ENCODE assay signal across 8 cellular contexts in genomic region chr1:223712856-223713494, GRCh38. TPM values are rescaled to one million over a fixed set of nuclear protein-coding genes. Genes with fewer than 3 reads are reported as not detected.
DNase-seq lines count a peak whose midpoint lies in the region; ATAC-seq and TF ChIP-seq lines count a peak whose summit lies in the region.

No MANE protein-coding gene starts in this region.

- H3K4me3 ChIP-seq in BJ (ENCODE audit: low read depth, low read length) (peak overlapping the region; percentile 82), epithelial cell of esophagus (ENCODE audit: low read length) (peak overlapping the region; percentile 78), upper lobe of left lung (peak overlapping the region; percentile 38 to 94 (median 88))
- peak overlapping the region; percentile 61 for H3K4me3 ChIP-seq in naive thymus-derived CD4-positive, alpha-beta T cell (ENCODE audit: low read length)

- peak overlapping the region; percentile 95 for H3K27ac Mint-ChIP-seq in activated CD4-positive, alpha-beta memory T cell treated with anti-CD3 and anti-CD28 coated beads, Interleukin-2, amount 10 ng/mL, durations not matched to agents 7 days and 5 days
- peak overlapping the region; percentile 77 to 93 (median 85) for H3K27ac Mint-ChIP-seq in naive thymus-derived CD4-positive, alpha-beta T cell

- H3K36me3 ChIP-seq in BJ (ENCODE audit: control insufficient read depth, insufficient read depth, low read length), result peaks cover 5% of the 10 kb centered on the region; the same call in 1 of the 2 replicates
- no peaks in the 10 kb centered on the region for H3K36me3 ChIP-seq in naive thymus-derived CD4-positive, alpha-beta T cell (ENCODE audit: control insufficient read depth in 2 of 3, insufficient read depth in 3 of 3, low read length in 3 of 3)
- peaks cover 0 to 10% (median 6%) of the 10 kb centered on the region in 4 donors for H3K36me3 ChIP-seq in upper lobe of left lung

- TF ChIP-seq CTCF in BJ (IDR thresholded peaks at IDR 0.05; ENCODE audit: insufficient read depth, low read depth, low read length) (no peak), epithelial cell of esophagus (IDR thresholded peaks at IDR 0.05; ENCODE audit: insufficient read depth, low read depth, low read length, missing control alignments) (no peak), upper lobe of left lung (IDR thresholded peaks at IDR 0.05) (no peak)

- TF ChIP-seq EP300 in upper lobe of left lung (IDR thresholded peaks at IDR 0.05), result no peak

- ATAC-seq in GM19452 (IDR thresholded peaks at IDR 0.05; ENCODE audit: unreplicated experiment), result peak; percentile 39
- ATAC-seq in HG03469 (IDR thresholded peaks at IDR 0.05; ENCODE audit: unreplicated experiment), result peak; percentile 9
- ATAC-seq in naive thymus-derived CD4-positive, alpha-beta T cell, result peak; percentile 47
- ATAC-seq in upper lobe of left lung (ENCODE audit: low FRiP score in 2 of 2), result peak; percentile 35 to 69

- H3K36me3 Mint-ChIP-seq in activated CD4-positive, alpha-beta memory T cell treated with anti-CD3 and anti-CD28 coated beads, Interleukin-2, amount 10 ng/mL, durations not matched to agents 7 days and 5 days (ENCODE audit: low read depth), result peaks cover 40% of the 10 kb centered on the region
- H3K36me3 Mint-ChIP-seq in naive thymus-derived CD4-positive, alpha-beta T cell, result peaks cover 0 to 34% (median 5%) of the 10 kb centered on the region in 5 donors

- no peak for TF ChIP-seq POLR2A in upper lobe of left lung (IDR thresholded peaks at IDR 0.05)

- H3K27me3 Mint-ChIP-seq in activated CD4-positive, alpha-beta memory T cell treated with anti-CD3 and anti-CD28 coated beads, Interleukin-2, amount 10 ng/mL, durations not matched to agents 7 days and 5 days, result peaks cover 6% of the 10 kb centered on the region
- peaks cover 0 to 8% (median 0%) of the 10 kb centered on the region in 5 donors for H3K27me3 Mint-ChIP-seq in naive thymus-derived CD4-positive, alpha-beta T cell

- H3K9me3 Mint-ChIP-seq in activated CD4-positive, alpha-beta memory T cell treated with anti-CD3 and anti-CD28 coated beads, Interleukin-2, amount 10 ng/mL, durations not matched to agents 7 days and 5 days, result no peaks in the 10 kb centered on the region
- H3K9me3 Mint-ChIP-seq in naive thymus-derived CD4-positive, alpha-beta T cell, result no peaks in the 10 kb centered on the region

- peak overlapping the region; percentile 83 for H3K27ac ChIP-seq in naive thymus-derived CD4-positive, alpha-beta T cell (ENCODE audit: low read depth, low read length)
- peak overlapping the region; percentile 94 to 99 (median 98) for H3K27ac ChIP-seq in upper lobe of left lung

- WGBS in upper lobe of left lung, 2 donors, result 7 to 11% methylated on average over 11 to 16 of the region's 40 CpGs

- no peaks in the 10 kb centered on the region for H3K27me3 ChIP-seq in BJ (ENCODE audit: control insufficient read depth, insufficient read depth, low read length)
- H3K27me3 ChIP-seq in naive thymus-derived CD4-positive, alpha-beta T cell (ENCODE audit: control insufficient read depth in 2 of 2, insufficient read depth in 2 of 2, low read length in 2 of 2), result no peaks in the 10 kb centered on the region
- H3K27me3 ChIP-seq in upper lobe of left lung, result no peaks in the 10 kb centered on the region

- H3K4me3 Mint-ChIP-seq in activated CD4-positive, alpha-beta memory T cell treated with anti-CD3 and anti-CD28 coated beads, Interleukin-2, amount 10 ng/mL, durations not matched to agents 7 days and 5 days, result peak overlapping the region; percentile 85
- H3K4me3 Mint-ChIP-seq in naive thymus-derived CD4-positive, alpha-beta T cell, result peak overlapping the region; percentile 70 to 93 (median 83)

- intact Hi-C loops in naive thymus-derived CD4-positive, alpha-beta T cell (cut with micrococcal nuclease), result loop anchor here (1.0 to 10.0 kb wide), 6 partner anchors 36 to 1968 kb away; partner anchors contain the start of genes NVL (in 2 of the 2), DEGS1 (in 1 of the 2), DUSP10 (in 1 of the 2) and TP53BP2 (in 1 of the 2)

- peaks cover 55 to 60% of the 10 kb centered on the region in 2 donors for H3K4me1 ChIP-seq in naive thymus-derived CD4-positive, alpha-beta T cell (ENCODE audit: control insufficient read depth in 2 of 2, insufficient read depth in 2 of 2, low read length in 2 of 2)
- H3K4me1 ChIP-seq in upper lobe of left lung, result peaks cover 44 to 72% (median 62%) of the 10 kb centered on the region in 4 donors

- POLR2A ChIA-PET in BJ (lab: Charles Lee), result no interaction called here
- POLR2A ChIA-PET in activated CD4-positive, alpha-beta memory T cell treated with anti-CD3 and anti-CD28 coated beads, Interleukin-2, amount 10 ng/mL, durations not matched to agents 7 days and 5 days (lab: Charles Lee), result interaction anchor here (0.8 to 2.5 kb wide), 8 partner anchors 12 to 617 kb away, joined by 3 to 23 read pairs (median 4); partner anchors contain the start of genes NVL and TP53BP2
- POLR2A ChIA-PET in naive thymus-derived CD4-positive, alpha-beta T cell (lab: Charles Lee), result interaction anchor here (0.8 to 1.9 kb wide), 4 partner anchors 8 to 36 kb away, joined by 3 to 12 read pairs (median 3); no protein-coding TSS in a partner anchor

- CTCF ChIA-PET in BJ (lab: Yijun Ruan, JAX), result interaction anchor here (1.2 to 4.4 kb wide), 11 partner anchors 11 to 63 kb away, joined by 4 to 69 read pairs (median 6); no protein-coding TSS in a partner anchor
- CTCF ChIA-PET in activated CD4-positive, alpha-beta memory T cell treated with anti-CD3 and anti-CD28 coated beads, Interleukin-2, amount 10 ng/mL, durations not matched to agents 7 days and 5 days (lab: Charles Lee), result interaction anchor here (0.6 to 3.0 kb wide), 4 partner anchors 11 to 36 kb away, joined by 5 to 32 read pairs (median 11); no protein-coding TSS in a partner anchor
- CTCF ChIA-PET in naive thymus-derived CD4-positive, alpha-beta T cell (lab: Charles Lee), result interaction anchor here (0.7 to 4.5 kb wide), 5 partner anchors 12 to 39 kb away, joined by 3 to 39 read pairs (median 8); no protein-coding TSS in a partner anchor

- peaks cover 57% of the 10 kb centered on the region for H3K4me1 Mint-ChIP-seq in activated CD4-positive, alpha-beta memory T cell treated with anti-CD3 and anti-CD28 coated beads, Interleukin-2, amount 10 ng/mL, durations not matched to agents 7 days and 5 days
- H3K4me1 Mint-ChIP-seq in naive thymus-derived CD4-positive, alpha-beta T cell, result peaks cover 56 to 75% (median 68%) of the 10 kb centered on the region in 7 donors

- no peaks in the 10 kb centered on the region for H3K9me3 ChIP-seq in naive thymus-derived CD4-positive, alpha-beta T cell (ENCODE audit: control insufficient read depth in 2 of 3, low read length in 3 of 3)
- no peaks in the 10 kb centered on the region for H3K9me3 ChIP-seq in upper lobe of left lung

- no peak for DNase-seq in BJ (ENCODE audit: low read depth)
- peak; percentile 49 for DNase-seq in activated CD4-positive, alpha-beta memory T cell treated with anti-CD3 and anti-CD28 coated beads, Interleukin-2, amount 10 ng/mL, durations not matched to agents 7 days and 5 days
- no peak for DNase-seq in epithelial cell of esophagus (ENCODE audit: low read depth)
- DNase-seq in naive thymus-derived CD4-positive, alpha-beta T cell, result peak; percentile 12 to 72 (median 44)
- peak in 1 of 2 donors; percentile 91 for DNase-seq in upper lobe of left lung
- DNase-seq in putamen (ENCODE audit: low spot score), result no peak

RNA-seq across cellular contexts. Expression of gene CAPN2, which starts 0.6 kb away (rescaled TPM):
- polyA plus RNA-seq in BJ (2011; rRNA removed), result 219 and 222 TPM in 2 replicates
- 118 and 125 TPM in 2 replicates for polyA minus RNA-seq in BJ (2011; rRNA and poly(A)+ RNA removed)
- total RNA-seq in activated CD4-positive, alpha-beta memory T cell treated with anti-CD3 and anti-CD28 coated beads, Interleukin-2, amount 10 ng/mL, durations not matched to agents 7 days and 5 days, result 100 to 1,000 TPM; 263 TPM
- total RNA-seq in naive thymus-derived CD4-positive, alpha-beta T cell, result 100 to 1,000 TPM in 3 of 5 experiments, 10 to 100 TPM in 2; 86.1 to 195 (median 117) TPM
- polyA plus RNA-seq in naive thymus-derived CD4-positive, alpha-beta T cell, result 10 to 100 TPM; 57.6 to 96.2 TPM
- 1,000 to 10,000 TPM in 1 of 6 donors, 100 to 1,000 TPM in 5; 271 to 1,436 (median 427) TPM for total RNA-seq in upper lobe of left lung

RNA-seq across cellular contexts. Expression of gene CAPN8, which starts 47.5 kb away (rescaled TPM):
- 0.11 TPM in 1 of 2 replicates, not detected in the other for polyA plus RNA-seq in BJ (2011; rRNA removed)
- 0.15 TPM in 1 of 2 replicates, not detected in the other for polyA minus RNA-seq in BJ (2011; rRNA and poly(A)+ RNA removed)
- under 1 TPM in 1 of 2 experiments, not detected in 1; 0.13 TPM for total RNA-seq in activated CD4-positive, alpha-beta memory T cell treated with anti-CD3 and anti-CD28 coated beads, Interleukin-2, amount 10 ng/mL, durations not matched to agents 7 days and 5 days
- total RNA-seq in naive thymus-derived CD4-positive, alpha-beta T cell, result 1 to 10 TPM in 1 of 5 experiments, under 1 TPM in 1, not detected in 3; 0.21 to 1.2 TPM
- polyA plus RNA-seq in naive thymus-derived CD4-positive, alpha-beta T cell, result not detected
- 100 to 1,000 TPM in 1 of 6 donors, 10 to 100 TPM in 5; 40.3 to 274 (median 74.3) TPM for total RNA-seq in upper lobe of left lung

Comparison
In these comparisons a context has a peak if more than half of its experiments do, and no peak if none do; other contexts are left out.
1. DNase-seq: peak in activated CD4-positive, alpha-beta memory T cell treated with anti-CD3 and anti-CD28 coated beads, Interleukin-2, amount 10 ng/mL, durations not matched to agents 7 days and 5 days (single experiment) and naive thymus-derived CD4-positive, alpha-beta T cell (9 of 9); none in BJ (single experiment), epithelial cell of esophagus (single experiment) and putamen (single experiment).
2. RNA of gene CAPN8, which starts 47.5 kb away (total RNA-seq): 40.3 to 274 TPM in upper lobe of left lung; 0.13 TPM in activated CD4-positive, alpha-beta memory T cell treated with anti-CD3 and anti-CD28 coated beads, Interleukin-2, amount 10 ng/mL, durations not matched to agents 7 days and 5 days and 0.21 to 1.2 TPM in naive thymus-derived CD4-positive, alpha-beta T cell; every median in the first group is over 10 times any median in the second.
3. Peak in every context shown above with its lines, with median percentiles within 50 percentile points of each other: H3K4me3 ChIP-seq and ATAC-seq.